8 cellular contexts compared by ENCODE assay signal in the genomic region with DNA sequence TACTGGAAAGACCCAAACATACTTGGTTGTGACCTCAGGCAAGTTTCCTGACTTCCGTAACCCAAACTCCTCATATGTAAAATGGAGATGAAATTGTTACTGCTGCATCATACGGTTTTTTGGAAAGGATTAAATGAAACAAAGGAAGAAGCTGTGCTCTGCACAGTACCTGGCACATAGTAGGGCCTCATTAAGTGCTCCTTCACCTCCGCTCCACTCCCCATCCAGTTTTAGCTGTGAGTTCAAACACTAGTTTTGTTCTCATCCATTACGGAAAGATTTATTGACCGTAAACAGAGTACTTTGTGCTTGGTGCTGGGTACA. TPM values are rescaled to one million over a fixed set of nuclear protein-coding genes. Genes with fewer than 3 reads are reported as not detected.
A peak's percentile ranks its signal among the peaks of the same experiment; 100 is the strongest.
DNase-seq lines count a peak whose midpoint lies in the region; ATAC-seq and TF ChIP-seq lines count a peak whose summit lies in the region.

No MANE protein-coding gene starts in this region.

- TF ChIP-seq CTCF in PC-9 (conservative IDR thresholded peaks at IDR 0.05): no peak
- TF ChIP-seq CTCF in esophagus muscularis mucosa (IDR thresholded peaks at IDR 0.05): no peak
- no peak for TF ChIP-seq CTCF in parathyroid adenoma (IDR thresholded peaks at IDR 0.05)

- H3K27ac ChIP-seq in PC-9 (peak overlapping the region; percentile 51), esophagus muscularis mucosa (replicated peaks in 1 of 4) (peak overlapping the region; percentile 91 to 95 (median 94)), parathyroid adenoma (peak overlapping the region; percentile 97)

- H3K9ac ChIP-seq in parathyroid adenoma: no peak overlapping the region

- H3K27me3 ChIP-seq in PC-9 (ENCODE audit: insufficient read depth, low read depth) (no peaks in the 10 kb centered on the region), esophagus muscularis mucosa (no peaks in the 10 kb centered on the region), parathyroid adenoma (ENCODE audit: control insufficient read depth, insufficient read depth, low read length) (no peaks in the 10 kb centered on the region)

- no peaks in the 10 kb centered on the region for H4K20me1 ChIP-seq in PC-9 (ENCODE audit: insufficient read depth)

- ATAC-seq in GM21515 (IDR thresholded peaks at IDR 0.05; ENCODE audit: unreplicated experiment): peak; percentile 12
- no peak for ATAC-seq in HG03457 (IDR thresholded peaks at IDR 0.05; ENCODE audit: unreplicated experiment)

- peak overlapping the region; percentile 66 for H3K4me3 ChIP-seq in PC-9
- H3K4me3 ChIP-seq in esophagus muscularis mucosa: peak overlapping the region; percentile 69 to 95 (median 84)
- H3K4me3 ChIP-seq in parathyroid adenoma (ENCODE audit: low read depth, low read length): peak overlapping the region; percentile 72

- H3K4me1 ChIP-seq in PC-9 (replicated peaks; ENCODE audit: insufficient read depth): peaks cover 25% of the 10 kb centered on the region
- peaks cover 28 to 45% (median 37%) of the 10 kb centered on the region in 4 donors for H3K4me1 ChIP-seq in esophagus muscularis mucosa
- H3K4me1 ChIP-seq in parathyroid adenoma: peaks cover 3% of the 10 kb centered on the region

- TF ChIP-seq POLR2A in esophagus muscularis mucosa (IDR thresholded peaks at IDR 0.05; ENCODE audit: low read depth): no peak

- H3K9me3 ChIP-seq in PC-9 (ENCODE audit: insufficient read depth, low read depth) (no peaks in the 10 kb centered on the region), esophagus muscularis mucosa (no peaks in the 10 kb centered on the region), parathyroid adenoma (ENCODE audit: control insufficient read depth, low read length) (no peaks in the 10 kb centered on the region)

- H3K9me2 ChIP-seq in PC-9 (ENCODE audit: insufficient read depth): no peaks in the 10 kb centered on the region

- H2AFZ ChIP-seq in PC-9: peak overlapping the region; percentile 90
- H2AFZ ChIP-seq in parathyroid adenoma: peak overlapping the region; percentile 76

- H3F3A ChIP-seq in PC-9 (ENCODE audit: insufficient read depth, low read depth): no peaks in the 10 kb centered on the region

- no peak for DNase-seq in PC-9
- DNase-seq in esophagus muscularis mucosa (ENCODE audit: extremely low spot score): no peak
- DNase-seq in kidney tubule cell (ENCODE audit: low spot score): no peak
- no peak for DNase-seq in OCI-M1 (lab: John Stamatoyannopoulos, UW)
- no peak for DNase-seq in stimulated activated CD4-positive, alpha-beta T cell treated with anti-CD3 and anti-CD28 coated beads, Interleukin-2, amount 100 ng/mL, for 24 hours

- intact Hi-C loops in PC-9 (cut with micrococcal nuclease; ENCODE audit: unreplicated experiment) (loop anchor here (1.0 to 2.0 kb wide), 2 partner anchors 41 to 87 kb away; no protein-coding TSS in a partner anchor), esophagus muscularis mucosa (cut with DNase I) (no loop called here)

- H3K36me3 ChIP-seq in PC-9 (ENCODE audit: low read depth) (no peaks in the 10 kb centered on the region), esophagus muscularis mucosa (peaks cover 0 to 7% (median 4%) of the 10 kb centered on the region in 4 donors), parathyroid adenoma (ENCODE audit: control insufficient read depth, insufficient read depth, low read length) (no peaks in the 10 kb centered on the region)

- 18% methylated on average over 5 of the region's 5 CpGs for WGBS in esophagus muscularis mucosa

- peaks cover 29% of the 10 kb centered on the region for H3K79me2 ChIP-seq in PC-9 (ENCODE audit: low read depth)
- H3K79me2 ChIP-seq in parathyroid adenoma: peaks cover 10% of the 10 kb centered on the region

- POLR2A ChIA-PET in PC-9 (lab: Charles Lee; ENCODE audit: unreplicated experiment): no interaction called here

- BruUV-seq in PC-9 (replicated peaks; lab: Mats Ljungman, UMichigan): TSS peak; percentile 83

- CTCF ChIA-PET in PC-9 (lab: Charles Lee): interaction anchor here (0.6 to 1.5 kb wide), 2 partner anchors 42 to 127 kb away, joined by 3 to 4 read pairs; no protein-coding TSS in a partner anchor

- H3K4me2 ChIP-seq in PC-9 (peak overlapping the region; percentile 81), parathyroid adenoma (ENCODE audit: low read length) (peak overlapping the region; percentile 75)

- TF ChIP-seq EP300 in esophagus muscularis mucosa (IDR thresholded peaks at IDR 0.05): no peak

RNA-seq across cellular contexts. Expression of a gene that starts 0.4 kb away (rescaled TPM):
- total RNA-seq in PC-9 (2021): 64.1 and 67.5 TPM in 2 replicates
- total RNA-seq in esophagus muscularis mucosa: 10 to 100 TPM; 17.4 to 30.4 (median 21.3) TPM
